ENCODE assay signal across 10 cellular contexts in the genomic region with DNA sequence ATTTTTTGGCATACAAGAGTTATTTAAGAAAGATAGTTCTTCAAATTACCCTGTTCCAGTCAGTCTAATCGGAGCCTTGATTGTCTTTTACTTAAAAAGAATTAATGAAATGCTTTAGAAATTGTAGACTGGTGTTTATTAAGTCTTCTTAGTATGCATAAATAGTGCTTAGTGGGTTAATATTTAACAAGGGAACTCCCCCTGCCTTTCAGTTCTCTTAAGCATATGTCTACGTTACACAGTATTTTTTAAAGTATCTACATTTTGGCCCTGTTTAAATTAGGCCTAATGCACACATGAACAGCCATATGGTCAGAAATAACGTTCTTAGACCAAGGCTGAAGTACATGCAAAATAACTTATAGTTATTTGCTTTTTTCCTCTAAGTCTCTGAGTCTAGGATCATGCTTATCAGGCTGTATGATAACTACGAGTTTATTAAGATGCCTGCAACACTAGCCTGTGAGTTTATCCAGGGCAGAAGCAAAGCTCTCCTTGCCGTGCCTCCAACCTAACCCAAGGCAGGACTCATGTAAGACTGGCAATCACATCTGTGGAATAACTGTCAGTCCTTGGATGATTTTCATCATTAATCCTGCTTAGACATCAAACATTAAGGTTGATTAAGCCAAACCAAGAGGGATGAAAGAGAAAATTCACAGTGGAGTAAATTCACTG. TPM values are rescaled to one million over a fixed set of nuclear protein-coding genes. Genes with fewer than 3 reads are reported as not detected.
A peak's percentile ranks its signal among the peaks of the same experiment; 100 is the strongest.
DNase-seq lines count a peak whose midpoint lies in the region; ATAC-seq, FAIRE-seq and TF ChIP-seq lines count a peak whose summit lies in the region.
"Had no signal": no experiment of that assay in that cellular context is flagged by ENCODE, and none has a peak within 500 bp of the region (broad histone marks: within the 10 kb centered on the region; RNA-seq: fewer than 3 reads in every experiment).

No MANE protein-coding gene starts in this region.

- peak in 1 of 2 experiments; percentile 65; a peak in 2 of 4 replicates for TF ChIP-seq EP300 in GM12878 (IDR thresholded peaks at IDR 0.05; ENCODE audit: borderline replicate concordance in 1 of 2, control insufficient read depth in 1 of 2, low read depth in 2 of 2, low read length in 2 of 2)

- peaks cover 96% of the 10 kb centered on the region for H3K36me3 ChIP-seq in DOHH2 (ENCODE audit: control insufficient read depth, low read length)
- peaks cover 0 to 5% of the 10 kb centered on the region in 2 experiments; a peak in 3 of 4 replicates for H3K36me3 ChIP-seq in GM12878 (ENCODE audit: control insufficient read depth in 2 of 2, insufficient read depth in 2 of 2, low read length in 1 of 2)

- H2AFZ ChIP-seq in GM12878 (ENCODE audit: control insufficient read depth, low read depth, low read length): no peak overlapping the region

- no peak for TF ChIP-seq RAD21 in GM12878 (IDR thresholded peaks at IDR 0.05; ENCODE audit: insufficient read depth, low read depth, low read length)

- POLR2A ChIA-PET in GM12878 (lab: Charles Lee): interaction anchor here (0.9 to 6.5 kb wide), 11 partner anchors 9 to 181 kb away, joined by 4 to 144 read pairs (median 9); no protein-coding TSS in a partner anchor

- RAD21 ChIA-PET in GM12878 (lab: Charles Lee; ENCODE audit: unreplicated experiment): interaction anchor here (0.8 to 6.1 kb wide), 12 partner anchors 10 to 181 kb away, joined by 3 to 172 read pairs (median 12); no protein-coding TSS in a partner anchor

- peak; percentile 39 for ATAC-seq in GM19324 (IDR thresholded peaks at IDR 0.05; ENCODE audit: low FRiP score, unreplicated experiment)
- ATAC-seq in HG03108 (IDR thresholded peaks at IDR 0.05; ENCODE audit: unreplicated experiment): peak; percentile 27
- peak; percentile 42 for ATAC-seq in GM12878

- H4K20me1 ChIP-seq in DOHH2 (ENCODE audit: control insufficient read depth, insufficient read depth, low read depth, low read length) (peaks cover 47% of the 10 kb centered on the region), GM12878 (ENCODE audit: control insufficient read depth, insufficient read depth) (no peaks in the 10 kb centered on the region)

- H3K27me3 ChIP-seq in DOHH2 (ENCODE audit: control insufficient read depth, low read length): peaks cover 19% of the 10 kb centered on the region
- no peaks in the 10 kb centered on the region for H3K27me3 ChIP-seq in GM12878 (replicated peaks in 1 of 2; ENCODE audit: control insufficient read depth in 2 of 2, insufficient read depth in 2 of 2, low read length in 1 of 2)

- peaks cover 100% of the 10 kb centered on the region for H3K79me2 ChIP-seq in DOHH2 (ENCODE audit: control insufficient read depth, low read length)
- H3K79me2 ChIP-seq in GM12878 (ENCODE audit: control insufficient read depth, insufficient read depth, low read length): peaks cover 98% of the 10 kb centered on the region

- FAIRE-seq in GM12878 (lab: Jason Lieb, UNC): no peak
- FAIRE-seq in urothelium cell line (lab: Jason Lieb, UNC): no peak
- FAIRE-seq: small intestine had no signal

- BruUV-seq in GM12878 (replicated peaks; lab: Mats Ljungman, UMichigan): no TSS peak

- intact Hi-C loops in GM12878 (cut with micrococcal nuclease; ENCODE audit: unreplicated experiment): loop anchor here (2.0 kb wide), 1 partner anchor 152 kb away; no protein-coding TSS in a partner anchor
- intact Hi-C loops in posterior vena cava (cut with DNase I): loop anchor here in 1 of 2 donors (10.0 kb wide), 1 partner anchor 48 kb away; no protein-coding TSS in a partner anchor

- H3K4me3 ChIP-seq in DOHH2 (ENCODE audit: low read length) (peak overlapping the region; percentile 74), GM12878 (peak overlapping the region; percentile 98)

- H3K9ac ChIP-seq in GM12878 (ENCODE audit: control insufficient read depth, insufficient read depth, low read length): peak overlapping the region; percentile 97

- peak; percentile 30; the same call in 1 of the 2 replicates for TF ChIP-seq POLR2A in GM12878 (IDR thresholded peaks at IDR 0.05; ENCODE audit: low read depth, low read length)

- DNase-seq in GM12878 (ENCODE audit: low read depth, low spot score) (no peak), retina (no peak), dermis blood vessel endothelial cell (no peak), posterior vena cava (ENCODE audit: low spot score) (no peak), urothelium cell line (ENCODE audit: low spot score) (no peak)
- DNase-seq: DMS79, small intestine had no signal

- H3K9me3 ChIP-seq in DOHH2 (ENCODE audit: control insufficient read depth, insufficient read depth, low read length): no peaks in the 10 kb centered on the region
- H3K9me3 ChIP-seq in GM12878 (replicated peaks; ENCODE audit: control insufficient read depth, insufficient read depth, low read length): no peaks in the 10 kb centered on the region

- TF ChIP-seq CTCF in DOHH2 (IDR thresholded peaks at IDR 0.05; ENCODE audit: low read depth, low read length, poor library complexity, severe bottlenecking): no peak
- no peak for TF ChIP-seq CTCF in GM12878 (IDR thresholded peaks at IDR 0.05 in 2 of 3, conservative IDR thresholded peaks at IDR 0.05 in 1 of 3; ENCODE audit: control insufficient read depth in 2 of 3, extremely low read depth in 1 of 3, insufficient read depth in 1 of 3, low read depth in 3 of 3, low read length in 3 of 3)

- no peaks in the 10 kb centered on the region for H3K9me2 ChIP-seq in DOHH2 (replicated peaks; ENCODE audit: control insufficient read depth, low read length)

- peak overlapping the region; percentile 27 for H3K27ac ChIP-seq in DOHH2 (ENCODE audit: low read depth, low read length)
- peak overlapping the region; percentile 90 for H3K27ac ChIP-seq in GM12878 (ENCODE audit: control insufficient read depth, insufficient read depth)

- peaks cover 58% of the 10 kb centered on the region for H3K4me1 ChIP-seq in DOHH2 (ENCODE audit: control insufficient read depth, low read length)
- peaks cover 29% of the 10 kb centered on the region for H3K4me1 ChIP-seq in GM12878 (ENCODE audit: control insufficient read depth, insufficient read depth, low read length)

- SMC1A ChIA-PET in GM12878 (lab: Charles Lee; ENCODE audit: uncharacterized antibody, unreplicated experiment): interaction anchor here (0.9 to 6.8 kb wide), 21 partner anchors 10 to 296 kb away, joined by 3 to 161 read pairs (median 10); no protein-coding TSS in a partner anchor

- H3K4me2 ChIP-seq in DOHH2 (ENCODE audit: low read length) (peak overlapping the region; percentile 62), GM12878 (ENCODE audit: control insufficient read depth, insufficient read depth) (peak overlapping the region; percentile 88)

- peaks cover 24% of the 10 kb centered on the region for H3F3A ChIP-seq in DOHH2 (ENCODE audit: control insufficient read depth, insufficient read depth)

- 0% methylated on average over 5 of the region's 5 CpGs for WGBS in GM12878 (ENCODE audit: insufficient coverage, insufficient replicate concordance, low lambda C conversion rate, missing lambda C conversion rate)

- CTCF ChIA-PET in GM12878 (lab: Yijun Ruan, JAX): interaction anchor here (0.6 to 6.6 kb wide), 10 partner anchors 11 to 295 kb away, joined by 3 to 119 read pairs (median 4); no protein-coding TSS in a partner anchor

- in situ Hi-C loops in GM12878 (cut with MboI): no loop called here

TF ChIP-seq in GM12878, 131 proteins besides CTCF, POLR2A, EP300 and RAD21 (continues in another document):
- TF ChIP-seq MEF2A (IDR thresholded peaks at IDR 0.05; ENCODE audit: insufficient read depth, low read depth, low read length): no peak

RNA-seq across cellular contexts. Expression of gene BCL2, which starts 6.7 kb away (rescaled TPM):
- total RNA-seq in GM12878 (2013; cell fraction: nucleolus; rRNA removed): 943 and 960 TPM in 2 replicates
- total RNA-seq in GM12878 (2014; rRNA removed) (26.7 and 32.2 TPM in 2 replicates), GM12878 (2014; rRNA removed; fragmentation: Illumina TruSeq; extraction: Trizol) (30.4 and 37.7 TPM in 2 replicates), GM12878 (2021) (34.8 and 36.5 TPM in 2 replicates), dermis blood vessel endothelial cell (0.88 and 1.4 TPM in 2 replicates), posterior vena cava (10 to 100 TPM; 11.6 to 13.5 TPM)
- polyA plus RNA-seq in GM12878 (2011; ENCODE audit: low read depth): 20.2 TPM
- polyA plus RNA-seq in GM12878 (2011; rRNA removed) (47.8 and 59.1 TPM in 2 replicates), GM12878 (2014; fragmentation: Illumina TruSeq; extraction: Trizol) (22.8 and 34.6 TPM in 2 replicates), GM12878 (2014; fragmentation: Nextera tagmentation; extraction: Ambion mirVana) (1 to 10 TPM; 4.1 to 4.5 TPM), GM12878 (2014; rRNA removed) (15.4 and 15.8 TPM in 2 replicates), GM12878 (2016; fragmentation: Nextera tagmentation; extraction: Ambion mirVana) (1 to 10 TPM; 7.9 TPM)
- polyA plus RNA-seq in GM12878 (2011; cell fraction: cytosol; rRNA removed): 25.0 and 31.9 TPM in 2 replicates
- 48.5 and 61.1 TPM in 2 replicates for polyA plus RNA-seq in GM12878 (2011; cell fraction: nucleus; rRNA removed)
- 38.0 and 52.8 TPM in 2 replicates for polyA plus RNA-seq in GM12878 (2012)
- 82.7 and 109 TPM in 2 replicates for polyA minus RNA-seq in GM12878 (2011; rRNA and poly(A)+ RNA removed)
- polyA minus RNA-seq in GM12878 (2011; cell fraction: cytosol; rRNA and poly(A)+ RNA removed): 27.8 and 31.4 TPM in 2 replicates
- 230 and 275 TPM in 2 replicates for polyA minus RNA-seq in GM12878 (2011; cell fraction: nucleus; rRNA and poly(A)+ RNA removed)

RNA-seq across cellular contexts. Expression of gene KDSR, which starts 54.1 kb away (rescaled TPM):
- 26.3 and 31.1 TPM in 2 replicates for total RNA-seq in GM12878 (2013; cell fraction: nucleolus; rRNA removed)
- total RNA-seq in GM12878 (2014; rRNA removed) (9.7 and 9.9 TPM in 2 replicates), GM12878 (2014; rRNA removed; fragmentation: Illumina TruSeq; extraction: Trizol) (11.2 and 12.3 TPM in 2 replicates), GM12878 (2021) (24.6 and 24.9 TPM in 2 replicates), dermis blood vessel endothelial cell (26.5 and 34.9 TPM in 2 replicates), posterior vena cava (10 to 100 TPM; 54.2 to 78.7 TPM)
- 9.6 TPM for polyA plus RNA-seq in GM12878 (2011; ENCODE audit: low read depth)
- polyA plus RNA-seq in GM12878 (2011; rRNA removed) (17.3 and 18.3 TPM in 2 replicates), GM12878 (2014; fragmentation: Illumina TruSeq; extraction: Trizol) (15.4 and 15.6 TPM in 2 replicates), GM12878 (2014; fragmentation: Nextera tagmentation; extraction: Ambion mirVana) (1 to 10 TPM; 5.2 to 7.8 TPM), GM12878 (2014; rRNA removed) (13.3 and 14.0 TPM in 2 replicates), GM12878 (2016; fragmentation: Nextera tagmentation; extraction: Ambion mirVana) (10 to 100 TPM; 24.2 to 25.9 TPM)
- 8.9 and 10.3 TPM in 2 replicates for polyA plus RNA-seq in GM12878 (2011; cell fraction: cytosol; rRNA removed)
- polyA plus RNA-seq in GM12878 (2011; cell fraction: nucleus; rRNA removed): 9.1 and 11.3 TPM in 2 replicates
- 13.8 and 18.8 TPM in 2 replicates for polyA plus RNA-seq in GM12878 (2012)
- polyA minus RNA-seq in GM12878 (2011; rRNA and poly(A)+ RNA removed): 12.2 and 15.2 TPM in 2 replicates
- polyA minus RNA-seq in GM12878 (2011; cell fraction: cytosol; rRNA and poly(A)+ RNA removed): 7.6 and 15.5 TPM in 2 replicates
- polyA minus RNA-seq in GM12878 (2011; cell fraction: nucleus; rRNA and poly(A)+ RNA removed): 9.2 and 17.3 TPM in 2 replicates
